Comparison of ENCODE assay signal across 8 cellular contexts in genomic region chr3:43287514-43287913, GRCh38. TPM values are rescaled to one million over a fixed set of nuclear protein-coding genes. Genes with fewer than 3 reads are reported as not detected.
A peak's percentile ranks its signal among the peaks of the same experiment; 100 is the strongest.
DNase-seq lines count a peak whose midpoint lies in the region; ATAC-seq, FAIRE-seq and TF ChIP-seq lines count a peak whose summit lies in the region.

No MANE protein-coding gene starts in this region.

- H3K4me1 ChIP-seq in heart right ventricle (peaks cover 15 to 78% (median 56%) of the 10 kb centered on the region in 9 donors), GM12878 (ENCODE audit: control insufficient read depth, insufficient read depth, low read length) (peaks cover 14% of the 10 kb centered on the region), lung (ENCODE audit: control insufficient read depth in 2 of 2, insufficient read depth in 2 of 2, low read length in 2 of 2) (peaks cover 8 to 29% of the 10 kb centered on the region in 2 donors), vagina (peaks cover 65% of the 10 kb centered on the region)

- in situ Hi-C loops in GM12878 (cut with MboI) = no loop called here

- intact Hi-C loops in heart right ventricle (cut with DNase I) (loop anchor here in 9 of 10 donors (2.0 to 10.0 kb wide), 16 partner anchors 35 to 337 kb away; partner anchors contain the start of gene ANO10 (in 1 of the 9)), Right ventricle myocardium inferior (cut with DNase I) (loop anchor here (1.0 to 10.0 kb wide), 7 partner anchors 40 to 215 kb away; no protein-coding TSS in a partner anchor), GM12878 (cut with micrococcal nuclease; ENCODE audit: unreplicated experiment) (no loop called here), vagina (cut with DNase I) (no loop called here)

- no peak overlapping the region for H2AFZ ChIP-seq in GM12878 (ENCODE audit: control insufficient read depth, low read depth, low read length)

- peaks cover 50% of the 10 kb centered on the region for H3K79me2 ChIP-seq in GM12878 (ENCODE audit: control insufficient read depth, insufficient read depth, low read length)

- DNase-seq in heart right ventricle (no peak), Right ventricle myocardium inferior (ENCODE audit: missing footprints) (no peak), GM12878 (ENCODE audit: low read depth, low spot score) (no peak), lung (ENCODE audit: low spot score) (no peak), vagina (ENCODE audit: extremely low spot score in 2 of 2) (no peak), NCI-H748 treated with DMSO at 0.1 percent for 48 hours (lab: John Stamatoyannopoulos, UW) (no peak), DMS53 treated with DMSO at 0.1 percent for 48 hours (lab: John Stamatoyannopoulos, UW; ENCODE audit: unreplicated experiment) (no peak)

- H3K36me3 ChIP-seq in heart right ventricle = peaks cover 0 to 15% (median 0%) of the 10 kb centered on the region in 9 donors
- H3K36me3 ChIP-seq in GM12878 (ENCODE audit: control insufficient read depth in 2 of 2, insufficient read depth in 2 of 2, low read length in 1 of 2) = peaks cover 0 to 8% of the 10 kb centered on the region in 2 experiments; a peak in 1 of 4 replicates
- no peaks in the 10 kb centered on the region for H3K36me3 ChIP-seq in lung (ENCODE audit: control insufficient read depth in 2 of 2, insufficient read depth in 2 of 2, low read length in 2 of 2)
- H3K36me3 ChIP-seq in vagina = no peaks in the 10 kb centered on the region

- peak overlapping the region; percentile 38 to 74 (median 68) for H3K4me3 ChIP-seq in heart right ventricle
- peak overlapping the region; percentile 82 for H3K4me3 ChIP-seq in GM12878
- peak overlapping the region; percentile 81 for H3K4me3 ChIP-seq in lung
- peak overlapping the region; percentile 67 to 71 for H3K4me3 ChIP-seq in vagina

- H3K9me3 ChIP-seq in heart right ventricle = no peaks in the 10 kb centered on the region
- no peaks in the 10 kb centered on the region for H3K9me3 ChIP-seq in GM12878 (replicated peaks; ENCODE audit: control insufficient read depth, insufficient read depth, low read length)
- H3K9me3 ChIP-seq in lung (ENCODE audit: control insufficient read depth in 2 of 2, insufficient read depth in 1 of 2, low read length in 1 of 2) = no peaks in the 10 kb centered on the region
- no peaks in the 10 kb centered on the region for H3K9me3 ChIP-seq in vagina

- no peak for TF ChIP-seq RAD21 in GM12878 (IDR thresholded peaks at IDR 0.05; ENCODE audit: insufficient read depth, low read depth, low read length)

- TF ChIP-seq CTCF in heart right ventricle (IDR thresholded peaks at IDR 0.05) (no peak), GM12878 (IDR thresholded peaks at IDR 0.05 in 2 of 3, conservative IDR thresholded peaks at IDR 0.05 in 1 of 3; ENCODE audit: control insufficient read depth in 2 of 3, extremely low read depth in 1 of 3, insufficient read depth in 1 of 3, low read depth in 3 of 3, low read length in 3 of 3) (no peak), lung (IDR thresholded peaks at IDR 0.05; ENCODE audit: control extremely low read depth, extremely low read depth) (no peak), vagina (IDR thresholded peaks at IDR 0.05) (no peak)

- no peaks in the 10 kb centered on the region for H4K20me1 ChIP-seq in GM12878 (ENCODE audit: control insufficient read depth, insufficient read depth)

- SMC1A ChIA-PET in GM12878 (lab: Charles Lee; ENCODE audit: uncharacterized antibody, unreplicated experiment) = interaction anchor here (2.0 kb wide), 1 partner anchor 9 kb away, joined by 11 read pairs; no protein-coding TSS in a partner anchor

- FAIRE-seq in GM12878 (lab: Jason Lieb, UNC) = no peak

- TSS peak; percentile 58 for BruUV-seq in GM12878 (replicated peaks; lab: Mats Ljungman, UMichigan)

- H3K27me3 ChIP-seq in heart right ventricle (no peaks in the 10 kb centered on the region), GM12878 (replicated peaks in 1 of 2; ENCODE audit: control insufficient read depth in 2 of 2, insufficient read depth in 2 of 2, low read length in 1 of 2) (peaks cover 0 to 2% of the 10 kb centered on the region in 2 experiments; a peak in 1 of 4 replicates), lung (ENCODE audit: control insufficient read depth, insufficient read depth) (no peaks in the 10 kb centered on the region), vagina (no peaks in the 10 kb centered on the region)

- RAD21 ChIA-PET in GM12878 (lab: Charles Lee; ENCODE audit: unreplicated experiment) = interaction anchor here (0.7 to 1.0 kb wide), 2 partner anchors 12 to 46 kb away, joined by 3 read pairs; no protein-coding TSS in a partner anchor

- H3K9ac ChIP-seq in GM12878 (ENCODE audit: control insufficient read depth, insufficient read depth, low read length) = peak overlapping the region; percentile 62

- POLR2A ChIA-PET in GM12878 (lab: Charles Lee) = interaction anchor here (1.2 kb wide), 1 partner anchor 41 kb away, joined by 5 read pairs; no protein-coding TSS in a partner anchor

- TF ChIP-seq POLR2A in GM12878 (IDR thresholded peaks at IDR 0.05; ENCODE audit: low read depth, low read length) = no peak
- TF ChIP-seq POLR2A in vagina (IDR thresholded peaks at IDR 0.05) = no peak

- TF ChIP-seq EP300 in GM12878 (IDR thresholded peaks at IDR 0.05; ENCODE audit: borderline replicate concordance in 1 of 2, control insufficient read depth in 1 of 2, low read depth in 2 of 2, low read length in 2 of 2) = no peak

- H3K4me2 ChIP-seq in GM12878 (ENCODE audit: control insufficient read depth, insufficient read depth) = peak overlapping the region; percentile 86

- WGBS in heart right ventricle, 2 donors = 6% methylated on average over 4 of the region's 4 CpGs
- WGBS in GM12878 (ENCODE audit: insufficient coverage, insufficient replicate concordance, low lambda C conversion rate, missing lambda C conversion rate) = under 1% methylated on average over 4 of the region's 4 CpGs
- 1 to 3% methylated on average over 4 of the region's 4 CpGs for WGBS in lung, 2 donors

- CTCF ChIA-PET in GM12878 (lab: Yijun Ruan, JAX) = interaction anchor here (1.6 kb wide), 1 partner anchor 88 kb away, joined by 3 read pairs; no protein-coding TSS in a partner anchor

- H3K27ac ChIP-seq in heart right ventricle (peak overlapping the region; percentile 89 to 98 (median 93)), GM12878 (ENCODE audit: control insufficient read depth, insufficient read depth) (peak overlapping the region; percentile 68; the same call in 1 of the 2 replicates), lung (ENCODE audit: low read depth in 1 of 2, low read length in 1 of 2) (peak overlapping the region; percentile 90 to 99), vagina (peak overlapping the region; percentile 92)

- ATAC-seq in heart right ventricle (no peak), Right ventricle myocardium inferior (no peak), GM12878 (peak; percentile 8), lung (ENCODE audit: insufficient read depth, low FRiP score) (no peak), HG02938 (IDR thresholded peaks at IDR 0.05; ENCODE audit: unreplicated experiment) (no peak)

TF ChIP-seq in GM12878, 131 proteins besides CTCF, POLR2A, EP300 and RAD21 (continues in another document):
- TF ChIP-seq SIN3A (IDR thresholded peaks at IDR 0.05; ENCODE audit: low read depth, low read length) (no peak), HSF1 (IDR thresholded peaks at IDR 0.05; ENCODE audit: low read depth, low read length) (no peak), BCL3 (IDR thresholded peaks at IDR 0.05; ENCODE audit: borderline replicate concordance, insufficient read depth, low read depth, low read length, poor library complexity, severe bottlenecking) (no peak), IRF4 (IDR thresholded peaks at IDR 0.05; ENCODE audit: low read depth, low read length) (no peak)

RNA-seq across cellular contexts. Expression of gene SNRK, which starts 1.2 kb away (rescaled TPM):
- total RNA-seq in heart right ventricle (10 to 100 TPM; 20.9 to 51.9 (median 29.2) TPM), Right ventricle myocardium inferior (18.9 TPM), GM12878 (2014; rRNA removed) (10.8 and 13.5 TPM in 2 replicates), GM12878 (2014; rRNA removed; fragmentation: Illumina TruSeq; extraction: Trizol) (11.6 and 12.1 TPM in 2 replicates), GM12878 (2021) (10.8 and 11.4 TPM in 2 replicates), lung (100 to 1,000 TPM in 1 of 2 donors, 10 to 100 TPM in 1; 59.1 to 139 TPM), vagina (97.0 TPM)
- polyA plus RNA-seq in heart right ventricle (10 to 100 TPM; 11.4 to 12.9 TPM), GM12878 (2011; rRNA removed) (9.9 and 14.0 TPM in 2 replicates), GM12878 (2014; fragmentation: Illumina TruSeq; extraction: Trizol) (8.2 and 10.1 TPM in 2 replicates), GM12878 (2014; fragmentation: Nextera tagmentation; extraction: Ambion mirVana) (1 to 10 TPM; 1.6 to 2.2 TPM), GM12878 (2014; rRNA removed) (6.2 and 7.7 TPM in 2 replicates), GM12878 (2016; fragmentation: Nextera tagmentation; extraction: Ambion mirVana) (1 to 10 TPM; 5.5 to 7.0 TPM), lung (10 to 100 TPM; 19.2 to 32.0 TPM)
- total RNA-seq in GM12878 (2013; cell fraction: nucleolus; rRNA removed) = 34.1 and 35.4 TPM in 2 replicates
- polyA plus RNA-seq in GM12878 (2011; ENCODE audit: low read depth) = 3.6 TPM
- 5.5 and 6.0 TPM in 2 replicates for polyA plus RNA-seq in GM12878 (2011; cell fraction: cytosol; rRNA removed)
- 9.4 and 10.8 TPM in 2 replicates for polyA plus RNA-seq in GM12878 (2011; cell fraction: nucleus; rRNA removed)
- polyA plus RNA-seq in GM12878 (2012) = 4.9 and 5.4 TPM in 2 replicates
- polyA minus RNA-seq in GM12878 (2011; rRNA and poly(A)+ RNA removed) = 25.1 and 32.6 TPM in 2 replicates
- 8.5 and 11.8 TPM in 2 replicates for polyA minus RNA-seq in GM12878 (2011; cell fraction: cytosol; rRNA and poly(A)+ RNA removed)
- 9.2 and 11.8 TPM in 2 replicates for polyA minus RNA-seq in GM12878 (2011; cell fraction: nucleus; rRNA and poly(A)+ RNA removed)

Comparison
In these comparisons a context has a peak if more than half of its experiments do, and no peak if none do; other contexts are left out.
1. intact Hi-C loops: an anchor here in heart right ventricle (2.0 to 10.0 kb wide) and Right ventricle myocardium inferior (1.0 to 10.0 kb wide); none called in GM12878 and vagina.